30 cellular contexts compared by ENCODE assay signal in the genomic region with DNA sequence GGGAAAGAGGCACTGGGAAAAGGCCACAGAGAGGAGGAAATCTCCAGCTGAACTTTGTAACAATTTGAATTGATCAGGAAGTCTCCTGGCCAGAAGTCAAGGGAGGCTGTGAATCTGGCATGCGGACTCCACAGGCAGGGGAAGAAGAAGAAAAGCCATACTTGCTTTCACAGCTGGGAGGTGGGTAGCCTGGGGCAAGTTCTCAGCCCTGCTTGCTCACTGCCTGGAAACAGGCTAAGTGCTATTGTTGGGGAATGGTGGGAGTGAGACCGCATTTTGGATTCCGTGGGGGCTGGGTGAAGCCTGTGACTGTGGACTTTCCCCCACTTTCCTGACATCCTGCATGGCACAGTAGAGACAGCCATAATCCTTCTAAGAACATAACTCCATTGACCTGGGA.
"Had no signal": no experiment of that assay in that cellular context is flagged by ENCODE, and none has a peak within 500 bp of the region (broad histone marks: within the 10 kb centered on the region; RNA-seq: fewer than 3 reads in every experiment).

No MANE protein-coding gene starts in this region.

- H3K27me3 ChIP-seq: ascending aorta, brain microvascular endothelial cell, esophagus squamous epithelium, gastroesophageal sphincter had no signal

- H3K36me3 ChIP-seq: ascending aorta, brain microvascular endothelial cell, esophagus squamous epithelium, gastroesophageal sphincter, WERI-Rb-1 had no signal

- DNase-seq: activated CD4-positive, alpha-beta memory T cell treated with anti-CD3 and anti-CD28 coated beads, Interleukin-2, amount 10 ng/mL, durations not matched to agents 7 days and 5 days; activated CD4-positive, alpha-beta T cell treated with anti-CD3 and anti-CD28 coated beads for 36 hours; activated CD4-positive, alpha-beta T cell treated with anti-CD3 and anti-CD28 coated beads, Interleukin-2, amount 10 ng/mL, durations not matched to agents 24 days and 14 days; activated CD4-positive, CD25-positive, alpha-beta regulatory T cell; activated CD4-positive, CD25-positive, alpha-beta regulatory T cell treated with anti-CD3 and anti-CD28 coated beads, Interleukin-2, amount 50 U/mL, for 72 hours; activated CD8-positive, alpha-beta memory T cell treated with anti-CD3 and anti-CD28 coated beads, Interleukin-2, amount 50 U/mL, for 48 hours; activated gamma-delta T cell; activated naive CD4-positive, alpha-beta T cell; activated naive CD4-positive, alpha-beta T cell treated with anti-CD3 and anti-CD28 coated beads, Interleukin-2, amount 10 ng/mL, durations not matched to agents 7 days and 5 days; activated naive CD8-positive, alpha-beta T cell treated with anti-CD3 and anti-CD28 coated beads, Interleukin-2, amount 10 ng/mL, durations not matched to agents 7 days and 5 days; activated T-cell treated with anti-CD3 and anti-CD28 coated beads for 4 hours; activated T-cell treated with anti-CD3 and anti-CD28 coated beads, Interleukin-2, amount 50 U/mL, for 24 hours; activated T-cell treated with anti-CD3 and anti-CD28 coated beads, Interleukin-2, amount 50 U/mL, for 72 hours; caudate nucleus; cortex of kidney; dermis blood vessel endothelial cell; effector CD4-positive, alpha-beta T cell; effector memory CD8-positive, alpha-beta T cell; esophagus squamous epithelium; foreskin melanocyte; T-helper 1 cell; T-helper 17 cell; T1000; WERI-Rb-1 had no signal

- H3K4me3 ChIP-seq: ascending aorta, esophagus squamous epithelium, gastroesophageal sphincter had no signal

- H3K27ac Mint-ChIP-seq: activated CD4-positive, alpha-beta memory T cell treated with anti-CD3 and anti-CD28 coated beads, Interleukin-2, amount 10 ng/mL, durations not matched to agents 7 days and 5 days; activated CD4-positive, alpha-beta T cell treated with anti-CD3 and anti-CD28 coated beads for 36 hours; activated CD4-positive, alpha-beta T cell treated with anti-CD3 and anti-CD28 coated beads, Interleukin-2, amount 10 ng/mL, durations not matched to agents 24 days and 14 days; activated naive CD4-positive, alpha-beta T cell treated with anti-CD3 and anti-CD28 coated beads, Interleukin-2, amount 10 ng/mL, durations not matched to agents 7 days and 5 days; activated naive CD4-positive, alpha-beta T cell treated with anti-CD3 and anti-CD28 coated beads, Interleukin-2, amount 50 U/mL, for 72 hours; activated naive CD8-positive, alpha-beta T cell treated with anti-CD3 and anti-CD28 coated beads, Interleukin-2, amount 10 ng/mL, durations not matched to agents 7 days and 5 days; activated T-cell treated with anti-CD3 and anti-CD28 coated beads, Interleukin-2, amount 50 U/mL, for 24 hours; activated T-cell treated with anti-CD3 and anti-CD28 coated beads, Interleukin-2, amount 50 U/mL, for 72 hours; effector memory CD8-positive, alpha-beta T cell; T-helper 17 cell; T-helper 2 cell treated with Interferon-gamma antibody and Interleukin-4, amounts not matched to agents 5 μg/mL and 100 μg/mL, for 36 hours had no signal

- ATAC-seq: activated CD4-positive, alpha-beta T cell treated with anti-CD3 and anti-CD28 coated beads for 36 hours; activated naive CD4-positive, alpha-beta T cell treated with anti-CD3 and anti-CD28 coated beads, Interleukin-2, amount 50 U/mL, for 72 hours; activated T-cell treated with anti-CD3 and anti-CD28 coated beads, Interleukin-2, amount 50 U/mL, for 72 hours; effector memory CD8-positive, alpha-beta T cell; gastroesophageal sphincter; T-helper 17 cell had no signal

- H3K4me3 Mint-ChIP-seq: activated CD4-positive, alpha-beta memory T cell treated with anti-CD3 and anti-CD28 coated beads, Interleukin-2, amount 10 ng/mL, durations not matched to agents 7 days and 5 days; activated CD4-positive, alpha-beta T cell treated with anti-CD3 and anti-CD28 coated beads for 36 hours; activated CD4-positive, alpha-beta T cell treated with anti-CD3 and anti-CD28 coated beads, Interleukin-2, amount 10 ng/mL, durations not matched to agents 24 days and 14 days; activated naive CD4-positive, alpha-beta T cell treated with anti-CD3 and anti-CD28 coated beads, Interleukin-2, amount 10 ng/mL, durations not matched to agents 7 days and 5 days; activated naive CD8-positive, alpha-beta T cell treated with anti-CD3 and anti-CD28 coated beads, Interleukin-2, amount 10 ng/mL, durations not matched to agents 7 days and 5 days; activated T-cell treated with anti-CD3 and anti-CD28 coated beads, Interleukin-2, amount 50 U/mL, for 24 hours; activated T-cell treated with anti-CD3 and anti-CD28 coated beads, Interleukin-2, amount 50 U/mL, for 72 hours; effector memory CD8-positive, alpha-beta T cell; T-helper 17 cell; T-helper 2 cell treated with Interferon-gamma antibody and Interleukin-4, amounts not matched to agents 5 μg/mL and 100 μg/mL, for 36 hours had no signal

- H3K4me1 Mint-ChIP-seq: activated CD4-positive, alpha-beta memory T cell treated with anti-CD3 and anti-CD28 coated beads, Interleukin-2, amount 10 ng/mL, durations not matched to agents 7 days and 5 days; activated CD4-positive, alpha-beta T cell treated with anti-CD3 and anti-CD28 coated beads for 36 hours; activated CD4-positive, alpha-beta T cell treated with anti-CD3 and anti-CD28 coated beads, Interleukin-2, amount 10 ng/mL, durations not matched to agents 24 days and 14 days; activated naive CD4-positive, alpha-beta T cell treated with anti-CD3 and anti-CD28 coated beads, Interleukin-2, amount 10 ng/mL, durations not matched to agents 7 days and 5 days; activated naive CD8-positive, alpha-beta T cell treated with anti-CD3 and anti-CD28 coated beads, Interleukin-2, amount 10 ng/mL, durations not matched to agents 7 days and 5 days; T-helper 17 cell had no signal

- H3K27ac ChIP-seq: ascending aorta, brain microvascular endothelial cell, epithelial cell of prostate, esophagus squamous epithelium, gastroesophageal sphincter, WERI-Rb-1 had no signal

- H3K27me3 Mint-ChIP-seq: activated CD4-positive, alpha-beta memory T cell treated with anti-CD3 and anti-CD28 coated beads, Interleukin-2, amount 10 ng/mL, durations not matched to agents 7 days and 5 days; activated naive CD8-positive, alpha-beta T cell treated with anti-CD3 and anti-CD28 coated beads, Interleukin-2, amount 10 ng/mL, durations not matched to agents 7 days and 5 days; activated T-cell treated with anti-CD3 and anti-CD28 coated beads, Interleukin-2, amount 50 U/mL, for 24 hours; T-helper 17 cell had no signal

- H3K4me1 ChIP-seq: ascending aorta, esophagus squamous epithelium, gastroesophageal sphincter had no signal
